8 cellular contexts compared by ENCODE assay signal in the genomic region with DNA sequence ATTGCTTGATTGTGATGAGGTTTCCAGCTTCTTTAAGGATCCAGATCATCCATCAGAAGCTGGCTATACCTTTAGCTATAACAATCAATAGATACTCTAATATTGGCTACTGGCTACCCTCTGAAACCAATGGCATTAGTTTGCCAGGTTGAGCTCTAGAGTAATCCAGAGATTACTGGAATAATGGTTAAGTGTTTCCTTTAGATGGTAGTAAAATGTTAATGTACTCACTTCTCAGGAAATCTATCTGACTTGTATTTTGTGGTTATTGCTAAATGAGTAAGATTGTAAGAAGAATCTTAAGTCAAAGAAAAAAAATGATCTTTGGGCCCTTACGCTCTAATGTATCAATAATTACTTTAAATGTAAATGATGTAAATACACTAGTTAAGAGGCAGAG. TPM values are rescaled to one million over a fixed set of nuclear protein-coding genes. Genes with fewer than 3 reads are reported as not detected.
"Had no signal": no experiment of that assay in that cellular context is flagged by ENCODE, and none has a peak within 500 bp of the region (broad histone marks: within the 10 kb centered on the region; RNA-seq: fewer than 3 reads in every experiment).

No MANE protein-coding gene starts in this region.

- DNase-seq: H9, HCEC 1CT, HFFc6, IMR-90 had no signal

- H3K4me3 ChIP-seq: GM23338, K562 had no signal

- H3K4me3 Mint-ChIP-seq: GM23338, H9, HFFc6 had no signal

- ATAC-seq: GM23338, K562 had no signal

- H3K27ac Mint-ChIP-seq: GM23338, H9, HFFc6 had no signal

- H3K9me3 Mint-ChIP-seq: GM23338, H9, HFFc6 had no signal

RNA-seq across cellular contexts. Expression of a gene that starts 57.6 kb away (rescaled TPM):
- total RNA-seq: GM23338, H1, H9, HFFc6, HT-29, IMR-90 had no signal
